ENCODE assay signal across 12 cellular contexts in the genomic region with DNA sequence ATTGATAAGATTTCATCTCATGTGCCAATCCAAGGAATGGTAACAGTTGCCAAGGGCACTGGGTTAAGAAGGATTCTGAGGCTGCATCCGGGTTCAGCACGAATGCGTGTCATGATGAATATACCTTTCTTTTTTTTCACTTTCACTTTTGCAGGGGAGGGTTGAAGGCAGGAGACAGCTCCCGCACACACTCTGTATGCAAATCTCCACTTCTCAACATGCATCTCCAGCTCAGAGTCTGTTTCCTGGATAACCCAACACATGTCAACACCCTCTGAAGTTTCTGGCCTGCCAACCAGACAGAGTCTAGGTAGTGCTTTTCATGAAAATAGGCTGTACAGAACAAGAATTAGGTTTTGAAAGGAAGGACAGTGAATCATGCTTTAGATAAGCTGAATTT. TPM values are rescaled to one million over a fixed set of nuclear protein-coding genes. Genes with fewer than 3 reads are reported as not detected.
DNase-seq lines count a peak whose midpoint lies in the region; ATAC-seq, FAIRE-seq and TF ChIP-seq lines count a peak whose summit lies in the region.
"Had no signal": no experiment of that assay in that cellular context is flagged by ENCODE, and none has a peak within 500 bp of the region (broad histone marks: within the 10 kb centered on the region; RNA-seq: fewer than 3 reads in every experiment).

No MANE protein-coding gene starts in this region.

- H3K9ac ChIP-seq in neural progenitor cell, result no peak overlapping the region

- no peak overlapping the region for H3K4me2 ChIP-seq in neural progenitor cell

- H3K27me3 ChIP-seq in ascending aorta (no peaks in the 10 kb centered on the region), neural progenitor cell (no peaks in the 10 kb centered on the region)

- H4K20me1 ChIP-seq in neural progenitor cell (ENCODE audit: low read depth), result no peaks in the 10 kb centered on the region

- DNase-seq in GM18507 (ENCODE audit: extremely low spot score, insufficient read length, low read depth) (peak; percentile 56), immature natural killer cell (peak in 2 of 3 donors; percentile 17 to 41), ascending aorta (ENCODE audit: low spot score in 2 of 2) (no peak), RWPE1 (ENCODE audit: low spot score) (no peak), neural progenitor cell (ENCODE audit: low spot score) (no peak), glomerular visceral epithelial cell (ENCODE audit: extremely low spot score) (no peak)

- intact Hi-C loops in ascending aorta (cut with DNase I), result no loop called here

- H3K36me3 Mint-ChIP-seq in immature natural killer cell (peaks cover 30 to 62% (median 50%) of the 10 kb centered on the region in 3 donors), neural progenitor cell (peaks cover 32% of the 10 kb centered on the region)

- H3K9me3 Mint-ChIP-seq in immature natural killer cell (no peaks in the 10 kb centered on the region), neural progenitor cell (no peaks in the 10 kb centered on the region)

- POLR2A ChIA-PET in RWPE1 (lab: Yijun Ruan, JAX; ENCODE audit: low non-redundant PET), result no interaction called here

- H3K36me3 ChIP-seq in ascending aorta (peaks cover 45 to 81% of the 10 kb centered on the region in 2 donors), neural progenitor cell (peaks cover 18% of the 10 kb centered on the region)

- CTCF ChIA-PET in RWPE1 (lab: Yijun Ruan, JAX), result interaction anchor here (0.6 kb wide), 1 partner anchor 169 kb away, joined by 3 read pairs; no protein-coding TSS in a partner anchor

- H3K4me3 Mint-ChIP-seq in immature natural killer cell (peak overlapping the region; percentile 8 to 66 (median 49)), neural progenitor cell (no peak overlapping the region)

- H3K27ac Mint-ChIP-seq in immature natural killer cell, result peak overlapping the region; percentile 73 to 91 (median 84)
- H3K27ac Mint-ChIP-seq in neural progenitor cell, result no peak overlapping the region

- H3K27me3 Mint-ChIP-seq in immature natural killer cell (ENCODE audit: low read depth in 3 of 3) (peaks cover 0 to 3% (median 0%) of the 10 kb centered on the region in 3 donors), neural progenitor cell (ENCODE audit: insufficient read depth, low read depth) (peaks cover 4% of the 10 kb centered on the region)

- H3K27ac ChIP-seq in ascending aorta (no peak overlapping the region), RWPE1 (no peak overlapping the region), neural progenitor cell (no peak overlapping the region)
- H3K27ac ChIP-seq: VCaP had no signal

- H3K79me2 ChIP-seq in neural progenitor cell (ENCODE audit: low read depth), result no peaks in the 10 kb centered on the region

- H3K9me3 ChIP-seq in ascending aorta (no peaks in the 10 kb centered on the region), neural progenitor cell (ENCODE audit: low read depth) (no peaks in the 10 kb centered on the region)

- H3F3A ChIP-seq in neural progenitor cell (ENCODE audit: low read depth), result no peaks in the 10 kb centered on the region

- ATAC-seq in GM21576 (IDR thresholded peaks at IDR 0.05; ENCODE audit: unreplicated experiment) (peak; percentile 99), HG03520 (IDR thresholded peaks at IDR 0.05; ENCODE audit: unreplicated experiment) (peak; percentile 99)

- H3K4me3 ChIP-seq in ascending aorta (no peak overlapping the region), neural progenitor cell (no peak overlapping the region)

- H3K4me1 Mint-ChIP-seq in immature natural killer cell (peaks cover 40 to 46% of the 10 kb centered on the region in 2 donors), neural progenitor cell (peaks cover 6% of the 10 kb centered on the region)

- TF ChIP-seq CTCF in ascending aorta (IDR thresholded peaks at IDR 0.05), result no peak
- no peak for TF ChIP-seq CTCF in RWPE1 (conservative IDR thresholded peaks at IDR 0.05; ENCODE audit: low read depth)
- no peak for TF ChIP-seq CTCF in neural progenitor cell (IDR thresholded peaks at IDR 0.05)

- FAIRE-seq in GM18507 (lab: Jason Lieb, UNC), result peak; percentile 99
- FAIRE-seq: G401.6 had no signal

- H3K4me1 ChIP-seq in ascending aorta (no peaks in the 10 kb centered on the region), neural progenitor cell (no peaks in the 10 kb centered on the region)

- no peak overlapping the region for H2AFZ ChIP-seq in neural progenitor cell (replicated peaks)

RNA-seq across cellular contexts. Expression of a gene that starts 21.6 kb away (rescaled TPM):
- 10 to 100 TPM; 24.0 to 29.0 (median 24.3) TPM for polyA plus RNA-seq in immature natural killer cell
- total RNA-seq in ascending aorta (6.4 TPM), neural progenitor cell (ENCODE audit: low replicate concordance) (34.8 and 47.0 TPM in 2 replicates)

RNA-seq across cellular contexts. Expression of a gene that starts 45.7 kb away (rescaled TPM):
- polyA plus RNA-seq in immature natural killer cell, result not detected
- not detected for total RNA-seq in ascending aorta
- 0.65 TPM in 1 of 2 replicates, not detected in the other for total RNA-seq in neural progenitor cell (ENCODE audit: low replicate concordance)
- total RNA-seq: LHCN-M2, lung microvascular endothelial cell had no signal

Comparison
In these comparisons a context has a peak if more than half of its experiments do, and no peak if none do; other contexts are left out.
1. DNase-seq: peak in GM18507 (single experiment) and immature natural killer cell (2 of 3); none in ascending aorta (0 of 2), RWPE1 (single experiment), neural progenitor cell (single experiment) and glomerular visceral epithelial cell (single experiment).